Comparison of ENCODE assay signal across 2 cellular contexts in genomic region chr12:47033081-47033480, GRCh38.
A peak's percentile ranks its signal among the peaks of the same experiment; 100 is the strongest.
TF ChIP-seq lines count a peak whose summit lies in the region.

No MANE protein-coding gene starts in this region.

TF ChIP-seq in IMR-90, 13 proteins besides CTCF, POLR2A, EP300 and RAD21:
- TF ChIP-seq USF2 (IDR thresholded peaks at IDR 0.05; ENCODE audit: low read depth, low read length) (no peak), CEBPB (IDR thresholded peaks at IDR 0.05; ENCODE audit: low read depth, low read length) (peak; percentile 28; the same call in 1 of the 2 replicates), RFX5 (IDR thresholded peaks at IDR 0.05; ENCODE audit: low read depth, low read length) (no peak)

TF ChIP-seq in WTC11, 78 proteins besides CTCF, POLR2A, EP300 and RAD21 (continued from another document):
- TF ChIP-seq RORB (CRISPR knock-in tag; IDR thresholded peaks at IDR 0.05), result no peak
- TF ChIP-seq ZNF317 (CRISPR knock-in tag; IDR thresholded peaks at IDR 0.05; ENCODE audit: borderline replicate concordance, low read depth), result no peak
TF ChIP-seq in WTC11: peak in this region for 0.
